9 cellular contexts compared by ENCODE assay signal in genomic region chr22:37518509-37519267, GRCh38. TPM values are rescaled to one million over a fixed set of nuclear protein-coding genes. Genes with fewer than 3 reads are reported as not detected.
DNase-seq lines count a peak whose midpoint lies in the region; FAIRE-seq and TF ChIP-seq lines count a peak whose summit lies in the region.
"Had no signal": no experiment of that assay in that cellular context is flagged by ENCODE, and none has a peak within 500 bp of the region (broad histone marks: within the 10 kb centered on the region; RNA-seq: fewer than 3 reads in every experiment).

No MANE protein-coding gene starts in this region.

- peak overlapping the region; percentile 86 for H3K9ac ChIP-seq in mesenchymal stem cell (ENCODE audit: low read length)

- H3K27ac Mint-ChIP-seq in activated naive CD4-positive, alpha-beta T cell treated with anti-CD3 and anti-CD28 coated beads for 36 hours: no peak overlapping the region

- peak overlapping the region; percentile 55 to 91 for H3K18ac ChIP-seq in mesenchymal stem cell (ENCODE audit: low read depth in 1 of 2, low read length in 2 of 2)

- peak overlapping the region; percentile 95 for H4K8ac ChIP-seq in mesenchymal stem cell (ENCODE audit: low read length)

- peaks cover 6% of the 10 kb centered on the region for H3K79me1 ChIP-seq in mesenchymal stem cell (replicated peaks; ENCODE audit: low read length, poor library complexity, severe bottlenecking)

- peak overlapping the region; percentile 11 to 46 for H2BK12ac ChIP-seq in mesenchymal stem cell (ENCODE audit: low read length in 2 of 2)

- no peaks in the 10 kb centered on the region for H3K36me3 Mint-ChIP-seq in activated naive CD4-positive, alpha-beta T cell treated with anti-CD3 and anti-CD28 coated beads for 36 hours (ENCODE audit: low read depth)

- peak overlapping the region in 1 of 2 experiments; percentile 11 for H3K23ac ChIP-seq in mesenchymal stem cell (ENCODE audit: low read length in 2 of 2)

- H3K4me3 ChIP-seq in choroid plexus epithelial cell (ENCODE audit: low read depth, low read length) (peak overlapping the region; percentile 68), mesenchymal stem cell (ENCODE audit: insufficient read depth in 1 of 2, low read depth in 1 of 2, low read length in 2 of 2) (peak overlapping the region; percentile 82 to 94)

- peak overlapping the region; percentile 84 for H3K4me2 ChIP-seq in mesenchymal stem cell (ENCODE audit: low read length, poor library complexity, severe bottlenecking)

- peak overlapping the region; percentile 66 for H2BK120ac ChIP-seq in mesenchymal stem cell (ENCODE audit: low read depth, low read length)

- peak overlapping the region; percentile 56 for H2AFZ ChIP-seq in mesenchymal stem cell (ENCODE audit: low read depth, low read length)

- H3K36me3 ChIP-seq in mesenchymal stem cell (ENCODE audit: control insufficient read depth in 1 of 2, insufficient read depth in 2 of 2, low read depth in 1 of 2, low read length in 2 of 2): peaks cover 20 to 30% of the 10 kb centered on the region in 2 experiments

- H3K9me3 Mint-ChIP-seq in activated naive CD4-positive, alpha-beta T cell treated with anti-CD3 and anti-CD28 coated beads for 36 hours: no peaks in the 10 kb centered on the region

- H3K27me3 Mint-ChIP-seq in activated naive CD4-positive, alpha-beta T cell treated with anti-CD3 and anti-CD28 coated beads for 36 hours (ENCODE audit: low read depth): peaks cover 31% of the 10 kb centered on the region

- H4K91ac ChIP-seq in mesenchymal stem cell (ENCODE audit: low read length): peak overlapping the region; percentile 65

- intact Hi-C loops in activated naive CD4-positive, alpha-beta T cell treated with anti-CD3 and anti-CD28 coated beads for 36 hours (cut with micrococcal nuclease): no loop called here

- H3K27me3 ChIP-seq in mesenchymal stem cell (ENCODE audit: control insufficient read depth in 1 of 2, insufficient read depth in 1 of 2, low read length in 2 of 2): no peaks in the 10 kb centered on the region

- H3K14ac ChIP-seq in mesenchymal stem cell (ENCODE audit: low read length in 2 of 2): peak overlapping the region in 1 of 2 experiments; percentile 46

- peak overlapping the region; percentile 45 for H3K4me3 Mint-ChIP-seq in activated naive CD4-positive, alpha-beta T cell treated with anti-CD3 and anti-CD28 coated beads for 36 hours

- H3K4me1 ChIP-seq in mesenchymal stem cell (ENCODE audit: control insufficient read depth, insufficient read depth, low read depth, low read length): peaks cover 30% of the 10 kb centered on the region

- H3K27ac ChIP-seq in mesenchymal stem cell (ENCODE audit: low read length, poor library complexity, severe bottlenecking): peak overlapping the region; percentile 46

- peak overlapping the region; percentile 31 for H2BK5ac ChIP-seq in mesenchymal stem cell (ENCODE audit: low read depth, low read length, poor library complexity, severe bottlenecking)

- H3K9me3 ChIP-seq in mesenchymal stem cell (ENCODE audit: control insufficient read depth, low read length): peaks cover 6% of the 10 kb centered on the region

- FAIRE-seq in urothelium cell line (lab: Jason Lieb, UNC) (peak; percentile 92), frontal cortex (lab: Jason Lieb, UNC) (no peak)

- DNase-seq in activated naive CD4-positive, alpha-beta T cell treated with anti-CD3 and anti-CD28 coated beads for 36 hours: no peak
- no peak for DNase-seq in activated naive CD4-positive, alpha-beta T cell treated with Interleukin-2 at 50 U/mL for 16 hours
- DNase-seq in choroid plexus epithelial cell (ENCODE audit: low read depth) (no peak), mesenchymal stem cell (no peak), urothelium cell line (ENCODE audit: low spot score) (no peak), frontal cortex (ENCODE audit: low spot score in 2 of 2) (no peak), NCI-H2196 treated with DMSO at 0.1 percent for 48 hours (lab: John Stamatoyannopoulos, UW; ENCODE audit: unreplicated experiment) (no peak), HT-29 (ENCODE audit: low spot score) (no peak)

- H2AK5ac ChIP-seq in mesenchymal stem cell (ENCODE audit: low read length, severe bottlenecking): peak overlapping the region; percentile 84

- TF ChIP-seq CTCF in choroid plexus epithelial cell (conservative IDR thresholded peaks at IDR 0.05; ENCODE audit: low read depth, low read length): no peak

- CTCF ChIA-PET in activated naive CD4-positive, alpha-beta T cell treated with anti-CD3 and anti-CD28 coated beads for 36 hours (lab: Charles Lee): no interaction called here

- 12% methylated on average over 50 of the region's 63 CpGs for WGBS in mesenchymal stem cell

- peak overlapping the region; percentile 87 for H2BK15ac ChIP-seq in mesenchymal stem cell (ENCODE audit: low read depth, poor library complexity, severe bottlenecking)

- peak overlapping the region; percentile 68 to 74 for H3K4ac ChIP-seq in mesenchymal stem cell (ENCODE audit: low read depth in 1 of 2, low read length in 2 of 2)

- peaks cover 5% of the 10 kb centered on the region for H3K4me1 Mint-ChIP-seq in activated naive CD4-positive, alpha-beta T cell treated with anti-CD3 and anti-CD28 coated beads for 36 hours (ENCODE audit: low read depth)

RNA-seq across cellular contexts. Expression of gene CARD10, which starts 0.5 kb away (rescaled TPM):
- total RNA-seq in activated naive CD4-positive, alpha-beta T cell treated with anti-CD3 and anti-CD28 coated beads for 36 hours: not detected
- 3.1 TPM for polyA plus RNA-seq in mesenchymal stem cell (2013, experiment 1 of 2)
- 3.2 TPM for polyA plus RNA-seq in mesenchymal stem cell (2013, experiment 2 of 2)
- total RNA-seq in frontal cortex: 4.1 TPM
- total RNA-seq in HT-29 (2014; rRNA removed; shearing (Covaris generic)): 32.7 and 50.4 TPM in 2 replicates
- total RNA-seq: T-helper 1 cell treated with Interleukin-12 subunit alpha and Interleukin-12 subunit beta and Interleukin-4 antibody, amounts not matched to agents 30 ng/mL and 1 ng/mL, for 36 hours had no signal

RNA-seq across cellular contexts. Expression of gene MFNG, which starts 32.5 kb away (rescaled TPM):
- total RNA-seq in activated naive CD4-positive, alpha-beta T cell treated with anti-CD3 and anti-CD28 coated beads for 36 hours: 10 to 100 TPM; 83.1 to 90.9 TPM
- 0.06 TPM for polyA plus RNA-seq in mesenchymal stem cell (2013, experiment 1 of 2)
- polyA plus RNA-seq in mesenchymal stem cell (2013, experiment 2 of 2): 0.04 TPM
- total RNA-seq in frontal cortex: 1.6 TPM
- 1.0 and 2.1 TPM in 2 replicates for total RNA-seq in HT-29 (2014; rRNA removed; shearing (Covaris generic))

RNA-seq across cellular contexts. Expression of gene CDC42EP1, which starts 41.6 kb away (rescaled TPM):
- 1 to 10 TPM; 1.9 to 2.8 TPM for total RNA-seq in activated naive CD4-positive, alpha-beta T cell treated with anti-CD3 and anti-CD28 coated beads for 36 hours
- polyA plus RNA-seq in mesenchymal stem cell (2013, experiment 1 of 2): 117 TPM
- 113 TPM for polyA plus RNA-seq in mesenchymal stem cell (2013, experiment 2 of 2)
- total RNA-seq in frontal cortex: 1.6 TPM
- 62.3 and 68.7 TPM in 2 replicates for total RNA-seq in HT-29 (2014; rRNA removed; shearing (Covaris generic))

Comparison
In these comparisons a context has a peak if more than half of its experiments do, and no peak if none do; other contexts are left out.
1. RNA of gene MFNG, which starts 32.5 kb away (total RNA-seq): 83.1 to 90.9 TPM in activated naive CD4-positive, alpha-beta T cell treated with anti-CD3 and anti-CD28 coated beads for 36 hours; 1.6 TPM in frontal cortex (single experiment) and 1.0 to 2.1 TPM in HT-29; every median in the first group is over 10 times any median in the second.
2. RNA of gene CDC42EP1, which starts 41.6 kb away (total RNA-seq): 62.3 to 68.7 TPM in HT-29; 1.9 to 2.8 TPM in activated naive CD4-positive, alpha-beta T cell treated with anti-CD3 and anti-CD28 coated beads for 36 hours and 1.6 TPM in frontal cortex (single experiment); every median in the first group is over 10 times any median in the second.